21 cellular contexts compared by ENCODE assay signal in genomic region chr1:230864441-230864840, GRCh38. TPM values are rescaled to one million over a fixed set of nuclear protein-coding genes. Genes with fewer than 3 reads are reported as not detected.
DNase-seq lines count a peak whose midpoint lies in the region; ATAC-seq and TF ChIP-seq lines count a peak whose summit lies in the region.
"Had no signal": no experiment of that assay in that cellular context is flagged by ENCODE, and none has a peak within 500 bp of the region (broad histone marks: within the 10 kb centered on the region; RNA-seq: fewer than 3 reads in every experiment).

No MANE protein-coding gene starts in this region.

- no peak for ATAC-seq in activated T-cell treated with anti-CD3 and anti-CD28 coated beads, Interleukin-2, amount 50 U/mL, for 72 hours (replicated peaks in 1 of 2)
- ATAC-seq in upper lobe of left lung (ENCODE audit: low FRiP score in 2 of 2), result no peak
- no peak for ATAC-seq in T-helper 17 cell
- ATAC-seq: A549 had no signal

- no peak for TF ChIP-seq EP300 in upper lobe of left lung (IDR thresholded peaks at IDR 0.05)

- no peak overlapping the region for H3K4me3 ChIP-seq in upper lobe of left lung
- H3K4me3 ChIP-seq: A549, SJSA1, testis had no signal

- peaks cover 0 to 3% (median 0%) of the 10 kb centered on the region in 4 donors for H3K36me3 ChIP-seq in upper lobe of left lung

- TF ChIP-seq CTCF in upper lobe of left lung (IDR thresholded peaks at IDR 0.05), result no peak

- H3K27me3 Mint-ChIP-seq in activated T-cell treated with anti-CD3 and anti-CD28 coated beads, Interleukin-2, amount 50 U/mL, for 72 hours (ENCODE audit: low read depth), result peaks cover 17% of the 10 kb centered on the region
- H3K27me3 Mint-ChIP-seq in T-helper 17 cell, result peaks cover 6% of the 10 kb centered on the region

- H3K36me3 Mint-ChIP-seq in activated T-cell treated with anti-CD3 and anti-CD28 coated beads, Interleukin-2, amount 50 U/mL, for 72 hours (ENCODE audit: insufficient read depth in 2 of 2), result peaks cover 0 to 1% of the 10 kb centered on the region in 2 donors
- H3K36me3 Mint-ChIP-seq in T-helper 17 cell (ENCODE audit: low read depth), result no peaks in the 10 kb centered on the region
- H3K36me3 Mint-ChIP-seq: activated naive CD8-positive, alpha-beta T cell treated with anti-CD3 and anti-CD28 coated beads, Interleukin-2, amount 10 ng/mL, durations not matched to agents 7 days and 5 days; naive B cell had no signal

- H3K9me3 ChIP-seq in upper lobe of left lung, result no peaks in the 10 kb centered on the region
- H3K9me3 ChIP-seq in T-helper 17 cell (ENCODE audit: control insufficient read depth, low read length, poor library complexity, severe bottlenecking), result no peaks in the 10 kb centered on the region
- H3K9me3 ChIP-seq: A549, SJSA1, testis had no signal

- H3K27me3 ChIP-seq in upper lobe of left lung, result no peaks in the 10 kb centered on the region
- H3K27me3 ChIP-seq: SJSA1, testis had no signal

- no peaks in the 10 kb centered on the region for H3K9me3 Mint-ChIP-seq in activated T-cell treated with anti-CD3 and anti-CD28 coated beads, Interleukin-2, amount 50 U/mL, for 72 hours
- H3K9me3 Mint-ChIP-seq: activated B cell treated with CpG ODN at 0.5 μM for 24 hours; activated naive CD8-positive, alpha-beta T cell treated with anti-CD3 and anti-CD28 coated beads, Interleukin-2, amount 10 ng/mL, durations not matched to agents 7 days and 5 days; naive B cell had no signal

- peak overlapping the region; percentile 94 for H3K27ac ChIP-seq in cingulate gyrus (ENCODE audit: low read depth, low read length)
- peak overlapping the region; percentile 21 to 77 (median 42) for H3K27ac ChIP-seq in upper lobe of left lung
- H3K27ac ChIP-seq: A549, SJSA1, testis had no signal

- no peak for TF ChIP-seq POLR2A in upper lobe of left lung (IDR thresholded peaks at IDR 0.05)

- peak overlapping the region; percentile 52 for H3K27ac Mint-ChIP-seq in activated T-cell treated with anti-CD3 and anti-CD28 coated beads, Interleukin-2, amount 50 U/mL, for 72 hours
- no peak overlapping the region for H3K27ac Mint-ChIP-seq in T-helper 17 cell
- H3K27ac Mint-ChIP-seq: activated B cell treated with CpG ODN at 0.5 μM for 24 hours; activated naive CD8-positive, alpha-beta T cell treated with anti-CD3 and anti-CD28 coated beads, Interleukin-2, amount 10 ng/mL, durations not matched to agents 7 days and 5 days; naive B cell had no signal

- DNase-seq in activated T-cell treated with anti-CD3 and anti-CD28 coated beads, Interleukin-2, amount 50 U/mL, for 72 hours, result no peak
- no peak for DNase-seq in activated T-cell treated with anti-CD3 and anti-CD28 coated beads for 4 hours
- DNase-seq in occipital lobe (lab: John Stamatoyannopoulos, UW), result peak; percentile 62
- DNase-seq in upper lobe of left lung, result no peak
- no peak for DNase-seq in cerebellar cortex (ENCODE audit: low spot score)
- no peak for DNase-seq in T-helper 17 cell
- DNase-seq in SHP77 (lab: John Stamatoyannopoulos, UW), result no peak
- DNase-seq: activated B cell treated with CpG ODN at 0.5 μM for 24 hours; activated CD8-positive, alpha-beta memory T cell treated with anti-CD3 and anti-CD28 coated beads, Interleukin-2, amount 50 U/mL, for 4 hours; activated naive CD8-positive, alpha-beta T cell treated with anti-CD3 and anti-CD28 coated beads, Interleukin-2, amount 10 ng/mL, durations not matched to agents 7 days and 5 days; Calu3; effector CD8-positive, alpha-beta T cell; KG1; kidney glomerular epithelial cell; naive B cell; NCI-H146; NK-92 treated with Interleukin-12 subunit alpha and Interleukin-12 subunit beta, amount 100 ng/mL, for 24 hours; testis had no signal

- H3K4me3 Mint-ChIP-seq in activated T-cell treated with anti-CD3 and anti-CD28 coated beads, Interleukin-2, amount 50 U/mL, for 72 hours, result no peak overlapping the region
- no peak overlapping the region for H3K4me3 Mint-ChIP-seq in T-helper 17 cell
- H3K4me3 Mint-ChIP-seq: activated B cell treated with CpG ODN at 0.5 μM for 24 hours; activated naive CD8-positive, alpha-beta T cell treated with anti-CD3 and anti-CD28 coated beads, Interleukin-2, amount 10 ng/mL, durations not matched to agents 7 days and 5 days had no signal

- peaks cover 37 to 53% (median 44%) of the 10 kb centered on the region in 4 donors for H3K4me1 ChIP-seq in upper lobe of left lung

- peaks cover 57% of the 10 kb centered on the region for H3K4me1 Mint-ChIP-seq in activated T-cell treated with anti-CD3 and anti-CD28 coated beads, Interleukin-2, amount 50 U/mL, for 72 hours (ENCODE audit: low read depth)
- peaks cover 24% of the 10 kb centered on the region for H3K4me1 Mint-ChIP-seq in T-helper 17 cell

- 69 to 76% methylated on average over 9 of the region's 9 CpGs for WGBS in upper lobe of left lung, 2 donors

RNA-seq across cellular contexts. Expression of gene C1orf198, which starts 3.9 kb away (rescaled TPM):
- total RNA-seq in activated T-cell treated with anti-CD3 and anti-CD28 coated beads, Interleukin-2, amount 50 U/mL, for 72 hours, result 1 to 10 TPM; 5.4 to 7.6 TPM
- total RNA-seq in occipital lobe, result 14.5 TPM
- 100 to 1,000 TPM in 5 of 6 donors, 10 to 100 TPM in 1; 51.3 to 241 (median 125) TPM for total RNA-seq in upper lobe of left lung
- 10 to 100 TPM in 1 of 2 donors, 1 to 10 TPM in 1; 3.7 to 20.6 TPM for total RNA-seq in T-helper 17 cell
